Comparison of ENCODE assay signal across 1 cellular context in the genomic region with DNA sequence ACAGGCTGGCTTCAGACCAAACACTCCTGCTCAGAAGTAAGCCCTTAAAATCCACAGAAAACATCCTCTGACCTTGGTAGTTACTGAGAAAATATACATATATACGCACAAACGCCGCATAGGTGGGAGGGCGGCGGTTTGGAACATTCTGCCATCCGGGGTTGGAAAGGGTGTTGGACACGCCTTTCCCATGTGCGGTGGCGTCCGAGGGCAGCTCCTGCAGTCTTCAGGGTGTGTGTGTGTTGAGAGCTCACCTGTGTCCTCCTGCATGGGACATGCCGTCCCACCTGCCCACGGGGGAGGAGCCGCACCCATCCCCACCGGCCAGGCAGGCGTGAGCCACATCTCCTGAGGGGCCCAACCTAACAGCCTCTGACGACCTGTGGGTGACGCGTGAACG.
TF ChIP-seq lines count a peak whose summit lies in the region.

No MANE protein-coding gene starts in this region.

TF ChIP-seq in HepG2, 621 proteins besides CTCF, POLR2A, EP300 and RAD21:
- TF ChIP-seq, protein P1, sequence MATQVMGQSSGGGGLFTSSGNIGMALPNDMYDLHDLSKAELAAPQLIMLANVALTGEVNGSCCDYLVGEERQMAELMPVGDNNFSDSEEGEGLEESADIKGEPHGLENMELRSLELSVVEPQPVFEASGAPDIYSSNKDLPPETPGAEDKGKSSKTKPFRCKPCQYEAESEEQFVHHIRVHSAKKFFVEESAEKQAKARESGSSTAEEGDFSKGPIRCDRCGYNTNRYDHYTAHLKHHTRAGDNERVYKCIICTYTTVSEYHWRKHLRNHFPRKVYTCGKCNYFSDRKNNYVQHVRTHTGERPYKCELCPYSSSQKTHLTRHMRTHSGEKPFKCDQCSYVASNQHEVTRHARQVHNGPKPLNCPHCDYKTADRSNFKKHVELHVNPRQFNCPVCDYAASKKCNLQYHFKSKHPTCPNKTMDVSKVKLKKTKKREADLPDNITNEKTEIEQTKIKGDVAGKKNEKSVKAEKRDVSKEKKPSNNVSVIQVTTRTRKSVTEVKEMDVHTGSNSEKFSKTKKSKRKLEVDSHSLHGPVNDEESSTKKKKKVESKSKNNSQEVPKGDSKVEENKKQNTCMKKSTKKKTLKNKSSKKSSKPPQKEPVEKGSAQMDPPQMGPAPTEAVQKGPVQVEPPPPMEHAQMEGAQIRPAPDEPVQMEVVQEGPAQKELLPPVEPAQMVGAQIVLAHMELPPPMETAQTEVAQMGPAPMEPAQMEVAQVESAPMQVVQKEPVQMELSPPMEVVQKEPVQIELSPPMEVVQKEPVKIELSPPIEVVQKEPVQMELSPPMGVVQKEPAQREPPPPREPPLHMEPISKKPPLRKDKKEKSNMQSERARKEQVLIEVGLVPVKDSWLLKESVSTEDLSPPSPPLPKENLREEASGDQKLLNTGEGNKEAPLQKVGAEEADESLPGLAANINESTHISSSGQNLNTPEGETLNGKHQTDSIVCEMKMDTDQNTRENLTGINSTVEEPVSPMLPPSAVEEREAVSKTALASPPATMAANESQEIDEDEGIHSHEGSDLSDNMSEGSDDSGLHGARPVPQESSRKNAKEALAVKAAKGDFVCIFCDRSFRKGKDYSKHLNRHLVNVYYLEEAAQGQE (IDR thresholded peaks at IDR 0.05; ENCODE audit: borderline replicate concordance in 1 of 2, low read depth in 1 of 2, low read length in 2 of 2), result no peak
- TF ChIP-seq ZMAT3 (CRISPR knock-in tag; conservative IDR thresholded peaks at IDR 0.05), result no peak
- no peak for TF ChIP-seq ZFYVE20 (CRISPR knock-in tag; IDR thresholded peaks at IDR 0.05; ENCODE audit: borderline replicate concordance, low read depth)
- TF ChIP-seq, protein P2, sequence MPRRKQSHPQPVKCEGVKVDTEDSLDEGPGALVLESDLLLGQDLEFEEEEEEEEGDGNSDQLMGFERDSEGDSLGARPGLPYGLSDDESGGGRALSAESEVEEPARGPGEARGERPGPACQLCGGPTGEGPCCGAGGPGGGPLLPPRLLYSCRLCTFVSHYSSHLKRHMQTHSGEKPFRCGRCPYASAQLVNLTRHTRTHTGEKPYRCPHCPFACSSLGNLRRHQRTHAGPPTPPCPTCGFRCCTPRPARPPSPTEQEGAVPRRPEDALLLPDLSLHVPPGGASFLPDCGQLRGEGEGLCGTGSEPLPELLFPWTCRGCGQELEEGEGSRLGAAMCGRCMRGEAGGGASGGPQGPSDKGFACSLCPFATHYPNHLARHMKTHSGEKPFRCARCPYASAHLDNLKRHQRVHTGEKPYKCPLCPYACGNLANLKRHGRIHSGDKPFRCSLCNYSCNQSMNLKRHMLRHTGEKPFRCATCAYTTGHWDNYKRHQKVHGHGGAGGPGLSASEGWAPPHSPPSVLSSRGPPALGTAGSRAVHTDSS (CRISPR knock-in tag; conservative IDR thresholded peaks at IDR 0.05), result no peak
- TF ChIP-seq ZNF335 (CRISPR knock-in tag; IDR thresholded peaks at IDR 0.05), result no peak
- TF ChIP-seq RFXANK (CRISPR knock-in tag; IDR thresholded peaks at IDR 0.05), result no peak
- TF ChIP-seq, protein P3, sequence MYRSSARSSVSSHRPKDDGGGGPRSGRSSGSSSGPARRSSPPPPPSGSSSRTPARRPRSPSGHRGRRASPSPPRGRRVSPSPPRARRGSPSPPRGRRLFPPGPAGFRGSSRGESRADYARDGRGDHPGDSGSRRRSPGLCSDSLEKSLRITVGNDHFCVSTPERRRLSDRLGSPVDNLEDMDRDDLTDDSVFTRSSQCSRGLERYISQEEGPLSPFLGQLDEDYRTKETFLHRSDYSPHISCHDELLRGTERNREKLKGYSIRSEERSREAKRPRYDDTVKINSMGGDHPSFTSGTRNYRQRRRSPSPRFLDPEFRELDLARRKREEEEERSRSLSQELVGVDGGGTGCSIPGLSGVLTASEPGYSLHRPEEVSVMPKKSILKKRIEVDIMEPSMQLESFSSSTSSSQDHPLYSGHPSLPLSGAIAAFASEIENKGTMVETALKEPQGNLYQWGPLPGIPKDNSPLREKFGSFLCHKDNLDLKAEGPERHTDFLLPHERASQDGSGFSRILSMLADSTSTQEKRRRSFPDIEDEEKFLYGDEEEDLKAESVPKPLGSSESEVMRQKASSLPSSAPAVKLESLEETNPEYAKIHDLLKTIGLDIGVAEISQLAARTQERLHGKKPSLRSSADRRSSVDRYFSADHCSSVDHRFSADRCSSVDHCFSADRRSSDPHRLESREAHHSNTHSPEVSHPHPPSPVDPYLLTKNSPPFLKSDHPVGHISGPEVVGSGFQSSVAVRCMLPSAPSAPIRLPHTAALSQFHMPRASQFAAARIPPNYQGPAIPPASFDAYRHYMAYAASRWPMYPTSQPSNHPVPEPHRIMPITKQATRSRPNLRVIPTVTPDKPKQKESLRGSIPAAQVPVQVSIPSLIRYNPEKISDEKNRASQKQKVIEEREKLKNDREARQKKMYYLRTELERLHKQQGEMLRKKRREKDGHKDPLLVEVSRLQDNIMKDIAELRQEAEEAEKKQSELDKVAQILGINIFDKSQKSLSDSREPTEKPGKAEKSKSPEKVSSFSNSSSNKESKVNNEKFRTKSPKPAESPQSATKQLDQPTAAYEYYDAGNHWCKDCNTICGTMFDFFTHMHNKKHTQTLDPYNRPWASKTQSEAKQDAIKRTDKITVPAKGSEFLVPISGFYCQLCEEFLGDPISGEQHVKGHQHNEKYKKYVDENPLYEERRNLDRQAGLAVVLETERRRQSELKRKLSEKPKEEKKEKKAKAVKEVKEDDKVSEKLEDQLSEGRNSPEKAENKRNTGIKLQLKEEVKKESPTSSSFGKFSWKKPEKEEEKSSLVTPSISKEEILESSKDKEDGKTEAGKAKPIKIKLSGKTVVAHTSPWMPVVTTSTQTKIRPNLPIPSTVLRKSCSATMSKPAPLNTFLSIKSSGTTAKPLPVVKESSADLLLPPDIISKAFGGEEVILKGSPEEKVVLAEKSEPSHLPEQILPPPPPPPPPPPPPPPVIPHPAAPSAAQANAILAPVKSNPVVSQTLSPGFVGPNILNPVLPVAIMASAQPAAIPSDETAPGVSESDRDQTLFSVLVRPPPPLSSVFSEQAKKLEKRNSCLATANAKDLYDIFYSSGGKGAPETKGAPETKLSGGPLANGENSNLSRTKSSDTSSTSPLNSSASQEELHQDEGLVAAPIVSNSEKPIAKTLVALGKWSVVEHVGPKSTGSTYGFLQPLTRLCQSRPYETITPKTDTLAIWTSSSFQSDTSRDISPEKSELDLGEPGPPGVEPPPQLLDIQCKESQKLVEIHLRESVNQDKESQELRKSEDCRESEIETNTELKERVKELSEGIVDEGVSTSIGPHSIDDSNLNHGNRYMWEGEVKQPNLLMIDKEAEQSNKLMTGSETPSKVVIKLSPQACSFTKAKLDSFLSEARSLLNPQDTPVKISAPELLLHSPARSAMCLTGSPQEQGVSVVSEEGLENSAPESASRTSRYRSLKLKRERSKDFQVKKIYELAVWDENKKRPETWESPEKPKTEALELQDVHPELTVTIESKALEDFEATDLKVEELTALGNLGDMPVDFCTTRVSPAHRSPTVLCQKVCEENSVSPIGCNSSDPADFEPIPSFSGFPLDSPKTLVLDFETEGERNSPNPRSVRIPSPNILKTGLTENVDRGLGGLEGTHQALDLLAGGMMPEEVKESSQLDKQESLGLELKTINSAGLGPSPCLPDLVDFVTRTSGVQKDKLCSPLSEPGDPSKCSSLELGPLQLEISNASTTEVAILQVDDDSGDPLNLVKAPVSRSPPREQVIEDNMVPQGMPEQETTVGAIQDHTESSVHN (CRISPR knock-in tag; IDR thresholded peaks at IDR 0.05), result no peak
- no peak for TF ChIP-seq ZNF138 (CRISPR knock-in tag; IDR thresholded peaks at IDR 0.05; ENCODE audit: low read depth)
- TF ChIP-seq, protein P4, sequence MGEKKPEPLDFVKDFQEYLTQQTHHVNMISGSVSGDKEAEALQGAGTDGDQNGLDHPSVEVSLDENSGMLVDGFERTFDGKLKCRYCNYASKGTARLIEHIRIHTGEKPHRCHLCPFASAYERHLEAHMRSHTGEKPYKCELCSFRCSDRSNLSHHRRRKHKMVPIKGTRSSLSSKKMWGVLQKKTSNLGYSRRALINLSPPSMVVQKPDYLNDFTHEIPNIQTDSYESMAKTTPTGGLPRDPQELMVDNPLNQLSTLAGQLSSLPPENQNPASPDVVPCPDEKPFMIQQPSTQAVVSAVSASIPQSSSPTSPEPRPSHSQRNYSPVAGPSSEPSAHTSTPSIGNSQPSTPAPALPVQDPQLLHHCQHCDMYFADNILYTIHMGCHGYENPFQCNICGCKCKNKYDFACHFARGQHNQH (CRISPR knock-in tag; IDR thresholded peaks at IDR 0.05), result no peak
- TF ChIP-seq, protein P5, sequence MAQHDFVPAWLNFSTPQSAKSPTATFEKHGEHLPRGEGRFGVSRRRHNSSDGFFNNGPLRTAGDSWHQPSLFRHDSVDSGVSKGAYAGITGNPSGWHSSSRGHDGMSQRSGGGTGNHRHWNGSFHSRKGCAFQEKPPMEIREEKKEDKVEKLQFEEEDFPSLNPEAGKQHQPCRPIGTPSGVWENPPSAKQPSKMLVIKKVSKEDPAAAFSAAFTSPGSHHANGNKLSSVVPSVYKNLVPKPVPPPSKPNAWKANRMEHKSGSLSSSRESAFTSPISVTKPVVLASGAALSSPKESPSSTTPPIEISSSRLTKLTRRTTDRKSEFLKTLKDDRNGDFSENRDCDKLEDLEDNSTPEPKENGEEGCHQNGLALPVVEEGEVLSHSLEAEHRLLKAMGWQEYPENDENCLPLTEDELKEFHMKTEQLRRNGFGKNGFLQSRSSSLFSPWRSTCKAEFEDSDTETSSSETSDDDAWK (CRISPR knock-in tag; IDR thresholded peaks at IDR 0.05), result no peak
- no peak for TF ChIP-seq YY1 (IDR thresholded peaks at IDR 0.05; ENCODE audit: insufficient read depth, insufficient replicate concordance, low read depth, low read length)
- no peak for TF ChIP-seq SATB2 (CRISPR knock-in tag; IDR thresholded peaks at IDR 0.05)
- TF ChIP-seq ZSCAN20 (CRISPR knock-in tag; IDR thresholded peaks at IDR 0.05; ENCODE audit: borderline replicate concordance), result no peak
- no peak for TF ChIP-seq ZNF3 (CRISPR knock-in tag; IDR thresholded peaks at IDR 0.05)
- TF ChIP-seq ZNF12 (CRISPR knock-in tag; IDR thresholded peaks at IDR 0.05), result no peak
- no peak for TF ChIP-seq TBX3 (IDR thresholded peaks at IDR 0.05; ENCODE audit: borderline replicate concordance)
- TF ChIP-seq, protein P6, sequence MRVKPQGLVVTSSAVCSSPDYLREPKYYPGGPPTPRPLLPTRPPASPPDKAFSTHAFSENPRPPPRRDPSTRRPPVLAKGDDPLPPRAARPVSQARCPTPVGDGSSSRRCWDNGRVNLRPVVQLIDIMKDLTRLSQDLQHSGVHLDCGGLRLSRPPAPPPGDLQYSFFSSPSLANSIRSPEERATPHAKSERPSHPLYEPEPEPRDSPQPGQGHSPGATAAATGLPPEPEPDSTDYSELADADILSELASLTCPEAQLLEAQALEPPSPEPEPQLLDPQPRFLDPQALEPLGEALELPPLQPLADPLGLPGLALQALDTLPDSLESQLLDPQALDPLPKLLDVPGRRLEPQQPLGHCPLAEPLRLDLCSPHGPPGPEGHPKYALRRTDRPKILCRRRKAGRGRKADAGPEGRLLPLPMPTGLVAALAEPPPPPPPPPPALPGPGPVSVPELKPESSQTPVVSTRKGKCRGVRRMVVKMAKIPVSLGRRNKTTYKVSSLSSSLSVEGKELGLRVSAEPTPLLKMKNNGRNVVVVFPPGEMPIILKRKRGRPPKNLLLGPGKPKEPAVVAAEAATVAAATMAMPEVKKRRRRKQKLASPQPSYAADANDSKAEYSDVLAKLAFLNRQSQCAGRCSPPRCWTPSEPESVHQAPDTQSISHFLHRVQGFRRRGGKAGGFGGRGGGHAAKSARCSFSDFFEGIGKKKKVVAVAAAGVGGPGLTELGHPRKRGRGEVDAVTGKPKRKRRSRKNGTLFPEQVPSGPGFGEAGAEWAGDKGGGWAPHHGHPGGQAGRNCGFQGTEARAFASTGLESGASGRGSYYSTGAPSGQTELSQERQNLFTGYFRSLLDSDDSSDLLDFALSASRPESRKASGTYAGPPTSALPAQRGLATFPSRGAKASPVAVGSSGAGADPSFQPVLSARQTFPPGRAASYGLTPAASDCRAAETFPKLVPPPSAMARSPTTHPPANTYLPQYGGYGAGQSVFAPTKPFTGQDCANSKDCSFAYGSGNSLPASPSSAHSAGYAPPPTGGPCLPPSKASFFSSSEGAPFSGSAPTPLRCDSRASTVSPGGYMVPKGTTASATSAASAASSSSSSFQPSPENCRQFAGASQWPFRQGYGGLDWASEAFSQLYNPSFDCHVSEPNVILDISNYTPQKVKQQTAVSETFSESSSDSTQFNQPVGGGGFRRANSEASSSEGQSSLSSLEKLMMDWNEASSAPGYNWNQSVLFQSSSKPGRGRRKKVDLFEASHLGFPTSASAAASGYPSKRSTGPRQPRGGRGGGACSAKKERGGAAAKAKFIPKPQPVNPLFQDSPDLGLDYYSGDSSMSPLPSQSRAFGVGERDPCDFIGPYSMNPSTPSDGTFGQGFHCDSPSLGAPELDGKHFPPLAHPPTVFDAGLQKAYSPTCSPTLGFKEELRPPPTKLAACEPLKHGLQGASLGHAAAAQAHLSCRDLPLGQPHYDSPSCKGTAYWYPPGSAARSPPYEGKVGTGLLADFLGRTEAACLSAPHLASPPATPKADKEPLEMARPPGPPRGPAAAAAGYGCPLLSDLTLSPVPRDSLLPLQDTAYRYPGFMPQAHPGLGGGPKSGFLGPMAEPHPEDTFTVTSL (CRISPR knock-in tag; IDR thresholded peaks at IDR 0.05; ENCODE audit: borderline replicate concordance), result no peak
- TF ChIP-seq, protein P7, sequence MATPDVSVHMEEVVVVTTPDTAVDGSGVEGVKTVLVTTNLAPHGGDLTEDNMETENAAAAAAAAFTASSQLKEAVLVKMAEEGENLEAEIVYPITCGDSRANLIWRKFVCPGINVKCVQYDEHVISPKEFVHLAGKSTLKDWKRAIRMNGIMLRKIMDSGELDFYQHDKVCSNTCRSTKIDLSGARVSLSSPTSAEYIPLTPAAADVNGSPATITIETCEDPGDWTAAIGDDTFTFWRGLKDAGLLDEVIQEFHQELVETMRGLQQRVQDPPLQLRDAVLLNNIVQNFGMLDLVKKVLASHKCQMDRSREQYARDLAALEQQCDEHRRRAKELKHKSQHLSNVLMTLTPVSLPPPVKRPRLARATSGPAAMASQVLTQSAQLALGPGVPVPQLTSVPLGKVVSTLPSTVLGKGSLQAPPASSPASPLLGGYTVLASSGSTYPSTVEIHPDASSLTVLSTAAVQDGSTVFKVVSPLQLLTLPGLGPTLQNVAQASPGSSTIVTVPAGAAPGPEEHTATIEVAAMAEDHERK (CRISPR knock-in tag; IDR thresholded peaks at IDR 0.05; ENCODE audit: low read depth), result no peak
- TF ChIP-seq ZFX (CRISPR knock-in tag; IDR thresholded peaks at IDR 0.05; ENCODE audit: low read depth), result no peak
